ENCODE assay signal across 22 cellular contexts in genomic region chr1:235682216-235682615, GRCh38. TPM values are rescaled to one million over a fixed set of nuclear protein-coding genes. Genes with fewer than 3 reads are reported as not detected.
"Had no signal": no experiment of that assay in that cellular context is flagged by ENCODE, and none has a peak within 500 bp of the region (broad histone marks: within the 10 kb centered on the region; RNA-seq: fewer than 3 reads in every experiment).

No MANE protein-coding gene starts in this region.

- H3K9me3 ChIP-seq: SJSA1 had no signal

- H3K27me3 ChIP-seq: SJSA1 had no signal

- ATAC-seq: T-cell had no signal

- H3K4me1 Mint-ChIP-seq: T-cell had no signal

- H3K4me3 Mint-ChIP-seq: T-cell had no signal

- H3K36me3 ChIP-seq: SJSA1 had no signal

- H3K27me3 Mint-ChIP-seq: T-cell had no signal

- H3K27ac Mint-ChIP-seq: T-cell had no signal

- H3K4me1 ChIP-seq: SJSA1 had no signal

- DNase-seq: KBM-7, MV-4-11, NCI-H1048, NCI-H1105, NCI-H1417, NCI-H1436 treated with DMSO at 0.1 percent for 48 hours, NCI-H187, NCI-H2029, NCI-H2081 treated with DMSO at 0.1 percent for 48 hours, NCI-H2171, NCI-H226, NCI-H446, NCI-H510A, NCI-H524 treated with DMSO at 0.1 percent for 48 hours, NCI-H69, NCI-H774, Right ventricle myocardium superior, RPMI8226, SIG-M5, T-cell had no signal

- H3K4me3 ChIP-seq: SJSA1, SK-N-MC had no signal

- H3K9me3 Mint-ChIP-seq: T-cell had no signal

- H3K27ac ChIP-seq: SJSA1, SK-N-MC had no signal

RNA-seq across cellular contexts. Expression of gene GNG4, which starts 32.6 kb away (rescaled TPM):
- total RNA-seq: Right ventricle myocardium superior had no signal
